14 cellular contexts compared by ENCODE assay signal in the genomic region with DNA sequence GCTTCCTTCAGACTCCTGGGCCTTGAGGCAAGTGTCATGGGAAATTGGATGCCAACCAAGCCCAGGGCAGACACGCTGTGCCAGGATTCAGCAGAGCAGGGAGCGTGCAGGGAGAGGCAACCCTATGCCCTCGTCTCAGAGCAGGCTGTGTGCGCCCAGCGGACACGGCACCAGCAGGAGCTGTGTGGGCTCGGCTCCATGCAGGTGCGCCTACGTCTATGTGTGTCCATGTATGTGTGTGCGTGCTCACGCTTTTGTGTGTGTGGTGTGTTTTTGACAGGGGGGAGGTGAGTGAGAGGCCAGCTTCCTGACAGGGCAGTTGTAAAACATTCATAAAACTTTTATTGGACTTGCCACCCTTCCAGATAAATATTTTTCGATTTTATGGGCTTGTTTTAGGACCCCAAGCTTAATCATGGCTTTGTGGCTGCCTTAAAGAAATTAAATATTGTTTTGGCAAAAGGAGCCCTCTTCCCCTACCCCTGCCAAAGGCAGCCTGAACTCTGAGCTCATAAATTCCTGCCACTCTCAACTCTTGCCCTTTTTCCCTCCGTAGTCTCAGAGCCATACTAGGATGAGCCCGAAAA.
A peak's percentile ranks its signal among the peaks of the same experiment; 100 is the strongest.
DNase-seq lines count a peak whose midpoint lies in the region; ATAC-seq and TF ChIP-seq lines count a peak whose summit lies in the region.
"Had no signal": no experiment of that assay in that cellular context is flagged by ENCODE, and none has a peak within 500 bp of the region (broad histone marks: within the 10 kb centered on the region; RNA-seq: fewer than 3 reads in every experiment).

No MANE protein-coding gene starts in this region.

- BruUV-seq in Panc1 (replicated peaks; lab: Mats Ljungman, UMichigan): no TSS peak

- CTCF ChIA-PET in Panc1 (lab: Charles Lee): interaction anchor here (0.6 kb wide), 1 partner anchor 11 kb away, joined by 3 read pairs; no protein-coding TSS in a partner anchor

- H3K9me3 ChIP-seq in Panc1 (ENCODE audit: control insufficient read depth, insufficient read depth, low read depth, low read length) (no peaks in the 10 kb centered on the region), left ventricle myocardium inferior (replicated peaks) (no peaks in the 10 kb centered on the region)

- no peaks in the 10 kb centered on the region for H3K36me3 ChIP-seq in Panc1 (ENCODE audit: control insufficient read depth, insufficient read depth, low read length)
- no peaks in the 10 kb centered on the region for H3K36me3 ChIP-seq in left ventricle myocardium inferior
- H3K36me3 ChIP-seq in rectal smooth muscle tissue (ENCODE audit: control insufficient read depth, insufficient read depth, low read length): no peaks in the 10 kb centered on the region

- peak; percentile 50; the same call in 1 of the 2 replicates for ATAC-seq in Panc1
- ATAC-seq in HG03280 (IDR thresholded peaks at IDR 0.05; ENCODE audit: unreplicated experiment): no peak
- no peak for ATAC-seq in HG02588 (IDR thresholded peaks at IDR 0.05; ENCODE audit: unreplicated experiment)

- intact Hi-C loops in Panc1 (cut with micrococcal nuclease; ENCODE audit: unreplicated experiment): no loop called here
- intact Hi-C loops in left ventricle myocardium inferior (cut with micrococcal nuclease): no loop called here

- H3K9ac ChIP-seq in rectal smooth muscle tissue (ENCODE audit: low read length): no peak overlapping the region
- H3K9ac ChIP-seq: parathyroid adenoma had no signal

- no peaks in the 10 kb centered on the region for H3K27me3 ChIP-seq in Panc1 (ENCODE audit: control insufficient read depth, insufficient read depth, low read length)
- no peaks in the 10 kb centered on the region for H3K27me3 ChIP-seq in left ventricle myocardium inferior (ENCODE audit: low read depth)
- no peaks in the 10 kb centered on the region for H3K27me3 ChIP-seq in rectal smooth muscle tissue (ENCODE audit: control insufficient read depth, insufficient read depth, low read length)

- H3K27ac ChIP-seq in Panc1 (ENCODE audit: low read length): peak overlapping the region; percentile 90
- peak overlapping the region; percentile 81 for H3K27ac ChIP-seq in left ventricle myocardium inferior (replicated peaks)
- peak overlapping the region; percentile 19 for H3K27ac ChIP-seq in rectal smooth muscle tissue (ENCODE audit: low read depth, low read length)
- H3K27ac ChIP-seq: epithelial cell of prostate, parathyroid adenoma had no signal

- no peak for TF ChIP-seq CTCF in Panc1 (IDR thresholded peaks at IDR 0.05)
- no peak for TF ChIP-seq CTCF in left ventricle myocardium inferior (IDR thresholded peaks at IDR 0.05; ENCODE audit: borderline replicate concordance)

- H3K4me3 ChIP-seq in Panc1 (ENCODE audit: low read depth in 2 of 2, low read length in 2 of 2) (no peak overlapping the region), left ventricle myocardium inferior (peak overlapping the region; percentile 14), rectal smooth muscle tissue (ENCODE audit: low read length) (no peak overlapping the region)

- POLR2A ChIA-PET in Panc1 (lab: Charles Lee): interaction anchor here (0.6 to 0.7 kb wide), 2 partner anchors 119 to 1415 kb away, joined by 3 read pairs; no protein-coding TSS in a partner anchor

- DNase-seq in DMS79 treated with DMSO at 0.1 percent for 48 hours (lab: John Stamatoyannopoulos, UW) (peak; percentile 27), Panc1 (ENCODE audit: low read depth, low spot score) (no peak), left ventricle myocardium inferior (peak; percentile 44), epidermal melanocyte (ENCODE audit: insufficient read length, low spot score) (no peak)
- DNase-seq in stimulated activated CD4-positive, alpha-beta T cell treated with anti-CD3 and anti-CD28 coated beads, Interleukin-1b, Interleukin-23, amount 100 ng/mL, for 48 hours: no peak
- DNase-seq: activated gamma-delta T cell, DND-41, mesendoderm, NCI-H2227 treated with DMSO at 0.1 percent for 48 hours had no signal

- H3K4me1 ChIP-seq in Panc1 (ENCODE audit: control insufficient read depth, insufficient read depth, low read length): peaks cover 51% of the 10 kb centered on the region
- peaks cover 81% of the 10 kb centered on the region for H3K4me1 ChIP-seq in left ventricle myocardium inferior
- peaks cover 32% of the 10 kb centered on the region for H3K4me1 ChIP-seq in rectal smooth muscle tissue (ENCODE audit: control insufficient read depth, insufficient read depth, low read length)

- in situ Hi-C loops in Panc1 (cut with HindIII; ENCODE audit: low pct_unique_long_range_greater_than_20kb, low sequenced_read_pairs): no loop called here

Comparison
In these comparisons a context has a peak if more than half of its experiments do, and no peak if none do; other contexts are left out.
1. DNase-seq: peak in DMS79 treated with DMSO at 0.1 percent for 48 hours (single experiment) and left ventricle myocardium inferior (single experiment); none in Panc1 (single experiment), epidermal melanocyte (single experiment) and stimulated activated CD4-positive, alpha-beta T cell treated with anti-CD3 and anti-CD28 coated beads, Interleukin-1b, Interleukin-23, amount 100 ng/mL, for 48 hours (single experiment).
2. H3K27ac ChIP-seq: peak in every context shown above with its lines; median percentile 90 in Panc1; 81 in left ventricle myocardium inferior; 19 in rectal smooth muscle tissue.